11 cellular contexts compared by ENCODE assay signal in the genomic region with DNA sequence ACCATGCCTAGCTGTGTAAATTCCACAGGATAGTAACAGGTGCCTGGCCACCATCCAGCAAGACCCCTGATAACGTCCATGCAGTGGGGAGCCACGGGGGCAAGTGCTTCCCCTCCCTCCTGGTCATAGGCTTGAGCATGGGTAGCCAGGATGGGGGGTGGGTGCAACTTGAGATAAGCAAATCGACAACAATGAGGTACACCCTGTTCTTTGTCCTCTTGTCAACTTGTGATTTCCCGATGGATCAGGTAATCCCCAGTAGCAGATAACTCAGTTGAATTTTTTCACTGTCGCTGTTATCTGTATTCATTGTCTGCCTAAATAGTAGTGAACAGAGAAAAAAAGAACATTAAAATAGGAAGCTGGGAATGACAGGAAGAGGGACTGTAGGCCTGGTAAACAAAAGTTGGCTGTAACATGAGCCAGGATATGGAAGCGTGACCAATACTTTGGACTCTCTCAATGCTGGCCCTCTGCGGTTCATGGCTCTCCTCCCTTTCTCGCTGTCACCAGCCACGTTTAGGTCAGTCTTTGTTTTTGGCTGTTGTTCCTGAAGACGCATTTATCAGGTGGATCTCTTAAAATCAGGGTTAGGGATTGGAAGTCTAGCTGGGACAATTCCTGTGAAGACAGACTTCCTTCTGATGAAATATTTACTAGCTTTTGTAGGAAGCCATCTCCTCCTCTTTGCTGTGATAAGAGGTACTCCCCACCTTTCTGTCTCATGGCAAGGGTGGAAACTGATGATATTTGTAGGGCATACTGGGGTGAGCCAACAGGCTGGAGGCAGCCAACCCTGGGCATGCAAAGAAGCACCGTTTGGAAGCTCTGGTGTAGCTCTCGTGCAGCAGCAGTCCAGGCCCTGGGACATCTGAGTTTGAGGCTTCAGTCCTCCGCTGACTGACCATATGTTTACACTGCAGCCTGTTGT. TPM values are rescaled to one million over a fixed set of nuclear protein-coding genes. Genes with fewer than 3 reads are reported as not detected.
A peak's percentile ranks its signal among the peaks of the same experiment; 100 is the strongest.
DNase-seq lines count a peak whose midpoint lies in the region; ATAC-seq and TF ChIP-seq lines count a peak whose summit lies in the region.
"Had no signal": no experiment of that assay in that cellular context is flagged by ENCODE, and none has a peak within 500 bp of the region (broad histone marks: within the 10 kb centered on the region; RNA-seq: fewer than 3 reads in every experiment).

No MANE protein-coding gene starts in this region.

- H3K23ac ChIP-seq in H9 (ENCODE audit: insufficient read length, low read depth, low read length): no peak overlapping the region

- no peak overlapping the region for H3K18ac ChIP-seq in H9 (ENCODE audit: insufficient read length, low read depth, low read length)

- no peak overlapping the region for H2BK20ac ChIP-seq in H9 (ENCODE audit: low read depth, low read length, poor library complexity, severe bottlenecking)

- H3K27me3 ChIP-seq in H9 (ENCODE audit: insufficient read depth, low read length) (no peaks in the 10 kb centered on the region), right atrium auricular region (no peaks in the 10 kb centered on the region), gastrocnemius medialis (no peaks in the 10 kb centered on the region)

- ATAC-seq in gastrocnemius medialis: peak; percentile 79 to 84
- no peak for ATAC-seq in HG03095 (IDR thresholded peaks at IDR 0.05; ENCODE audit: unreplicated experiment)
- ATAC-seq in HG03565 (IDR thresholded peaks at IDR 0.05; ENCODE audit: unreplicated experiment): no peak
- ATAC-seq: K562, mucosa of descending colon had no signal

- no peak for DNase-seq in H9
- DNase-seq in SW480 (ENCODE audit: low spot score): peak; percentile 67
- no peak for DNase-seq in right atrium auricular region (ENCODE audit: low spot score)
- peak; percentile 77 to 82 for DNase-seq in gastrocnemius medialis
- DNase-seq in EL: no peak
- no peak for DNase-seq in effector CD4-positive, alpha-beta T cell
- DNase-seq: activated naive CD4-positive, alpha-beta T cell treated with Interleukin-2 at 50 U/mL for 16 hours had no signal

- no peak overlapping the region for H4K5ac ChIP-seq in H9 (ENCODE audit: insufficient read length, low read depth, low read length)

- peak in 1 of 2 donors; percentile 29 for TF ChIP-seq POLR2A in gastrocnemius medialis (IDR thresholded peaks at IDR 0.05)

- H3K23me2 ChIP-seq in H9 (ENCODE audit: insufficient read length, low read depth, low read length, poor library complexity, severe bottlenecking): no peaks in the 10 kb centered on the region

- H3K4ac ChIP-seq in H9 (ENCODE audit: low read depth, low read length): no peak overlapping the region

- no peak overlapping the region for H3K4me3 ChIP-seq in right atrium auricular region
- H3K4me3 ChIP-seq in gastrocnemius medialis: peak overlapping the region in 3 of 4 donors; percentile 10 to 29 (median 18)
- H3K4me3 ChIP-seq: K562, mucosa of descending colon had no signal

- no peak overlapping the region for H3K56ac ChIP-seq in H9 (ENCODE audit: insufficient read length, low read depth, low read length)

- intact Hi-C loops in gastrocnemius medialis (cut with DNase I; ENCODE audit: low total_unique reads): loop anchor here (5.0 kb wide), 2 partner anchors 37 to 43 kb away; a partner anchor contains a TSS

- H3K9me3 ChIP-seq in H9 (ENCODE audit: control insufficient read depth, low read depth, low read length) (no peaks in the 10 kb centered on the region), right atrium auricular region (no peaks in the 10 kb centered on the region), gastrocnemius medialis (no peaks in the 10 kb centered on the region)
- H3K9me3 ChIP-seq: mucosa of descending colon had no signal

- no peak overlapping the region for H3K14ac ChIP-seq in H9 (ENCODE audit: insufficient read depth, low read length)

- no peak overlapping the region for H2BK15ac ChIP-seq in H9 (ENCODE audit: low read depth, low read length)

- H3K36me3 Mint-ChIP-seq in H9 (ENCODE audit: insufficient read depth in 1 of 3, low read depth in 3 of 3): peaks cover 20 to 33% (median 24%) of the 10 kb centered on the region in 3 experiments; a peak in 6 of 7 replicates

- H3K4me2 ChIP-seq in H9 (ENCODE audit: insufficient read depth, insufficient read length, low read length): no peak overlapping the region

- no peak overlapping the region for H2BK12ac ChIP-seq in H9 (ENCODE audit: insufficient read length, low read depth, low read length)

- no peak overlapping the region for H2BK120ac ChIP-seq in H9 (ENCODE audit: low read depth, low read length, poor library complexity, severe bottlenecking)

- peak overlapping the region; percentile 49 to 92 (median 50); a peak in 4 of 7 replicates for H3K27ac Mint-ChIP-seq in H9

- in situ Hi-C loops in gastrocnemius medialis (cut with MboI; ENCODE audit: low sequenced_read_pairs in 4 of 4): no loop called here

- H4K91ac ChIP-seq in H9 (ENCODE audit: insufficient read length, low read depth, low read length): no peak overlapping the region

- H3K4me3 Mint-ChIP-seq in H9: no peak overlapping the region; a peak in 1 of 5 replicates

- H3T11ph ChIP-seq in H9 (ENCODE audit: low read length): no peak overlapping the region

- TF ChIP-seq CTCF in H9 (conservative IDR thresholded peaks at IDR 0.05) (no peak), right atrium auricular region (IDR thresholded peaks at IDR 0.05) (no peak), gastrocnemius medialis (IDR thresholded peaks at IDR 0.05 in 4 of 5, conservative IDR thresholded peaks at IDR 0.05 in 1 of 5) (no peak)

- no peak overlapping the region for H2BK5ac ChIP-seq in H9 (ENCODE audit: insufficient read length, low read length)

- H3K79me2 ChIP-seq in H9 (ENCODE audit: insufficient read depth, low read length): peaks cover 26% of the 10 kb centered on the region; the same call in 1 of the 2 replicates

- H3K27ac ChIP-seq in H9 (ENCODE audit: insufficient read length, low read depth, low read length) (no peak overlapping the region), right atrium auricular region (peak overlapping the region; percentile 64 to 77), gastrocnemius medialis (peak overlapping the region; percentile 90 to 96 (median 92))

- WGBS in H9 (ENCODE audit: extremely low coverage, insufficient read length, low lambda C conversion rate): no CpG with 5 or more reads among the region's 13 CpGs

- no peaks in the 10 kb centered on the region for H3K27me3 Mint-ChIP-seq in H9 (ENCODE audit: low read depth)

- no peak overlapping the region for H2AFZ ChIP-seq in H9 (ENCODE audit: low read length)

- H3K36me3 ChIP-seq in right atrium auricular region (no peaks in the 10 kb centered on the region), gastrocnemius medialis (no peaks in the 10 kb centered on the region)

- peaks cover 3% of the 10 kb centered on the region for H3K79me1 ChIP-seq in H9 (ENCODE audit: insufficient read depth, low read depth, low read length, poor library complexity, severe bottlenecking)

- H3K9ac ChIP-seq in H9 (ENCODE audit: extremely low read depth, insufficient read length, low read length): no peak overlapping the region

- H4K8ac ChIP-seq in H9 (replicated peaks; ENCODE audit: insufficient read length, low read depth, low read length): no peak overlapping the region

- H4K20me1 ChIP-seq in H9 (ENCODE audit: control insufficient read depth, insufficient read depth, insufficient read length): no peaks in the 10 kb centered on the region

- H3K4me1 ChIP-seq in H9 (ENCODE audit: insufficient read depth, low read length) (peaks cover 36% of the 10 kb centered on the region), right atrium auricular region (peaks cover 0 to 62% of the 10 kb centered on the region in 2 donors), gastrocnemius medialis (peaks cover 57 to 70% of the 10 kb centered on the region in 2 donors)

- no peak overlapping the region for H2AK5ac ChIP-seq in H9 (ENCODE audit: insufficient read length, low read length)

- H3K9me3 Mint-ChIP-seq in H9: no peaks in the 10 kb centered on the region; a peak in 1 of 5 replicates

- peaks cover 78 to 87% of the 10 kb centered on the region in 2 experiments for H3K4me1 Mint-ChIP-seq in H9

RNA-seq across cellular contexts. Expression of a gene that starts 42.4 kb away (rescaled TPM):
- total RNA-seq in H9 (2021) (112 and 117 TPM in 2 replicates), right atrium auricular region (1 to 10 TPM; 3.1 to 4.0 TPM), gastrocnemius medialis (1 to 10 TPM; 1.1 to 3.9 (median 2.8) TPM)

Comparison
In these comparisons a context has a peak if more than half of its experiments do, and no peak if none do; other contexts are left out.
1. DNase-seq: peak in SW480 (single experiment) and gastrocnemius medialis (2 of 2); none in H9 (single experiment), right atrium auricular region (single experiment), EL (single experiment) and effector CD4-positive, alpha-beta T cell (single experiment).
2. H3K4me3 ChIP-seq: peak in gastrocnemius medialis (3 of 4); none in right atrium auricular region (0 of 2).
3. ATAC-seq: peak in gastrocnemius medialis (2 of 2); none in HG03095 (single experiment) and HG03565 (single experiment).
4. RNA of a gene that starts 42.4 kb away (total RNA-seq): 112 to 117 TPM in H9; 3.1 to 4.0 TPM in right atrium auricular region and 1.1 to 3.9 TPM in gastrocnemius medialis; every median in the first group is over 10 times any median in the second.